In genomic region chr16:13471478-13471877, GRCh38 we compare ENCODE assay signal across 35 cellular contexts.
"Had no signal": no experiment of that assay in that cellular context is flagged by ENCODE, and none has a peak within 500 bp of the region (broad histone marks: within the 10 kb centered on the region; RNA-seq: fewer than 3 reads in every experiment).

No MANE protein-coding gene starts in this region.

- H3K9me3 ChIP-seq: MG63 had no signal

- H3K36me3 ChIP-seq: MG63 had no signal

- H3K4me3 ChIP-seq: MG63 had no signal

- H3K27me3 ChIP-seq: MG63 had no signal

- DNase-seq: Karpas-422, Kasumi-1, MG63, MV-4-11, NCI-H1048, NCI-H1092, NCI-H1092 treated with DMSO at 0.1 percent for 48 hours, NCI-H1105, NCI-H1105 treated with DMSO at 0.1 percent for 48 hours, NCI-H1417, NCI-H1417 treated with DMSO at 0.1 percent for 48 hours, NCI-H1436, NCI-H1436 treated with DMSO at 0.1 percent for 48 hours, NCI-H146, NCI-H1694, NCI-H1694 treated with DMSO at 0.1 percent for 48 hours, NCI-H187, NCI-H187 treated with DMSO at 0.1 percent for 48 hours, NCI-H1930, NCI-H2029, NCI-H2029 treated with DMSO at 0.1 percent for 48 hours, NCI-H2081, NCI-H2081 treated with DMSO at 0.1 percent for 48 hours, NCI-H2107, NCI-H2171, NCI-H2171 treated with DMSO at 0.1 percent for 48 hours, NCI-H2227 treated with DMSO at 0.1 percent for 48 hours, NCI-H226, NCI-H345, NCI-H446, NCI-H446 treated with DMSO at 0.1 percent for 48 hours, NCI-H510A, NCI-H510A treated with DMSO at 0.1 percent for 48 hours, NCI-H524, NCI-H524 treated with DMSO at 0.1 percent for 48 hours had no signal
